ENCODE assay signal across 20 cellular contexts in the genomic region with DNA sequence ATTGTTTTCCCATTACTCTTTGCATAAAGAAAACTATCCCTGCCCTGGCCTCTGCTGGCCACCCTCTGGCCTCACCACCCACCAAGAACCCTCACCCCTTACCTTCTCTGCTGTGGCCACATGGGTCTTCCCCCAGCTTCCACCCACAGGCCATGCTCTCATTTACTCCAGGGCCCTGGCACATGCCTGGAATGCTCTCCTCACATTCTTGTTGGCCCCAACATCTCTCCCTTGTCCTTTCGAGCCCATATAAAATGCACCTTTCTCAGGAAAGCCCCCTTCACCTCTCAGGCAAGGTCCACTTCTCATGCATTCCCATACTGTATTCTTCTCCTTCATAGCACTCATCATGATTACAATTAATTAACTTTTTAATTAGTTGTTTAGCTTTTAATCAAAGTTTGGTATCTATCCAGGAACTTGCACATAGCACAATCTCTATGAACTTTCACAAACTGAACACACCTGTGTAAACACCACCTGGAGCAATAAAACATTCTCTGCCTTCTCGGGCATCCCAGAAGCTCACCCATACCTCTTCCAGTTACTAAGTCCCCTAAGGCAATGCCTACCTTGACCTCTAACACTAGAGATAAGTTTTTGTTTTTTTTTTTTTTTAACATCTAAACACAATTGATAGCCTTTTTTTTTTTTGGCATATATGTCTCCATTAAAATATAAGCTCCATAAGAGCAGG.
A peak's percentile ranks its signal among the peaks of the same experiment; 100 is the strongest.
DNase-seq lines count a peak whose midpoint lies in the region; ATAC-seq, FAIRE-seq and TF ChIP-seq lines count a peak whose summit lies in the region.
"Had no signal": no experiment of that assay in that cellular context is flagged by ENCODE, and none has a peak within 500 bp of the region (broad histone marks: within the 10 kb centered on the region; RNA-seq: fewer than 3 reads in every experiment).

No MANE protein-coding gene starts in this region.

- POLR2A ChIA-PET in HEK293T (lab: Yijun Ruan, JAX): no interaction called here

- H3K36me3 ChIP-seq in body of pancreas (replicated peaks in 1 of 2; ENCODE audit: insufficient read depth in 1 of 2, low read depth in 2 of 2) (no peaks in the 10 kb centered on the region), pancreas (no peaks in the 10 kb centered on the region)
- H3K36me3 ChIP-seq: BLaER1 treated with 17β-estradiol and CSF1 and Interleukin-3, amounts not matched to agents 10 nM and 100 nM had no signal

- FAIRE-seq in pancreas (lab: Jason Lieb, UNC): no peak
- FAIRE-seq: G401.6, GM12891, H54, HepG2 had no signal

- ATAC-seq in body of pancreas: peak; percentile 87
- ATAC-seq in pancreas: peak; percentile 83 to 92 (median 84)
- ATAC-seq in GM18907 (IDR thresholded peaks at IDR 0.05; ENCODE audit: unreplicated experiment): no peak
- no peak for ATAC-seq in HG02759 (IDR thresholded peaks at IDR 0.05; ENCODE audit: unreplicated experiment)
- ATAC-seq: GM23338, HepG2 had no signal

- H3K9me3 ChIP-seq in body of pancreas (no peaks in the 10 kb centered on the region), pancreas (no peaks in the 10 kb centered on the region)

- TF ChIP-seq CTCF in body of pancreas (IDR thresholded peaks at IDR 0.05): no peak
- TF ChIP-seq CTCF in pancreas (IDR thresholded peaks at IDR 0.05): no peak

- H3K4me3 ChIP-seq in body of pancreas: no peak overlapping the region
- no peak overlapping the region for H3K4me3 ChIP-seq in pancreas
- H3K4me3 ChIP-seq: BLaER1 treated with 17β-estradiol and CSF1 and Interleukin-3, amounts not matched to agents 10 nM and 100 nM; GM23338 had no signal

- H3K4me1 ChIP-seq in body of pancreas (peaks cover 52% of the 10 kb centered on the region), pancreas (peaks cover 8 to 18% (median 14%) of the 10 kb centered on the region in 3 donors)

- intact Hi-C loops in body of pancreas (cut with DNase I): no loop called here
- intact Hi-C loops in pancreas (cut with DNase I): no loop called here

- TF ChIP-seq POLR2A in body of pancreas (IDR thresholded peaks at IDR 0.05): no peak

- WGBS in body of pancreas, 2 donors: 29% methylated on average over 2 of the region's 2 CpGs
- WGBS in pancreas, 2 donors: 14 to 24% methylated on average over 2 of the region's 2 CpGs

- H3K27ac ChIP-seq in body of pancreas: peak overlapping the region in 2 of 4 donors; percentile 59 to 60
- H3K27ac ChIP-seq in pancreas: peak overlapping the region in 2 of 4 donors; percentile 28 to 67
- H3K27ac ChIP-seq: BLaER1 treated with 17β-estradiol and CSF1 and Interleukin-3, amounts not matched to agents 10 nM and 100 nM had no signal

- CTCF ChIA-PET in HEK293T (lab: Yijun Ruan, JAX): no interaction called here

- H3K27me3 ChIP-seq in body of pancreas (no peaks in the 10 kb centered on the region), pancreas (no peaks in the 10 kb centered on the region)
- H3K27me3 ChIP-seq: BLaER1 treated with 17β-estradiol and CSF1 and Interleukin-3, amounts not matched to agents 10 nM and 100 nM had no signal

- DNase-seq in SIG-M5 treated with dmso at 0.1 percent for 504 hours (lab: John Stamatoyannopoulos, UW; ENCODE audit: unreplicated experiment) (peak; percentile 60), SIG-M5 (lab: John Stamatoyannopoulos, UW) (no peak), body of pancreas (peak; percentile 41 to 55 (median 44)), pancreas (peak in 3 of 6 donors; percentile 51 to 60 (median 59)), HEK293T (ENCODE audit: extremely low spot score) (no peak)
- DNase-seq: CD4-positive, CD25-positive, alpha-beta regulatory T cell; CD8-positive, alpha-beta memory T cell; COR-L47; DMS 273 treated with DMSO at 0.1 percent for 48 hours; DMS53; HCEC 1CT; HFFc6 had no signal

TF ChIP-seq in HEK293T, 16 proteins besides CTCF, POLR2A, EP300 and RAD21:
- TF ChIP-seq, protein P1, sequence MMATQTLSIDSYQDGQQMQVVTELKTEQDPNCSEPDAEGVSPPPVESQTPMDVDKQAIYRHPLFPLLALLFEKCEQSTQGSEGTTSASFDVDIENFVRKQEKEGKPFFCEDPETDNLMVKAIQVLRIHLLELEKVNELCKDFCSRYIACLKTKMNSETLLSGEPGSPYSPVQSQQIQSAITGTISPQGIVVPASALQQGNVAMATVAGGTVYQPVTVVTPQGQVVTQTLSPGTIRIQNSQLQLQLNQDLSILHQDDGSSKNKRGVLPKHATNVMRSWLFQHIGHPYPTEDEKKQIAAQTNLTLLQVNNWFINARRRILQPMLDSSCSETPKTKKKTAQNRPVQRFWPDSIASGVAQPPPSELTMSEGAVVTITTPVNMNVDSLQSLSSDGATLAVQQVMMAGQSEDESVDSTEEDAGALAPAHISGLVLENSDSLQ (IDR thresholded peaks at IDR 0.05): no peak

Comparison
In these comparisons a context has a peak if more than half of its experiments do, and no peak if none do; other contexts are left out.
1. DNase-seq: peak in SIG-M5 treated with dmso at 0.1 percent for 504 hours (single experiment) and body of pancreas (4 of 4); none in SIG-M5 (single experiment) and HEK293T (single experiment).
2. ATAC-seq: peak in body of pancreas (single experiment) and pancreas (4 of 4); none in GM18907 (single experiment) and HG02759 (single experiment).